2 cellular contexts compared by ENCODE assay signal in the genomic region with DNA sequence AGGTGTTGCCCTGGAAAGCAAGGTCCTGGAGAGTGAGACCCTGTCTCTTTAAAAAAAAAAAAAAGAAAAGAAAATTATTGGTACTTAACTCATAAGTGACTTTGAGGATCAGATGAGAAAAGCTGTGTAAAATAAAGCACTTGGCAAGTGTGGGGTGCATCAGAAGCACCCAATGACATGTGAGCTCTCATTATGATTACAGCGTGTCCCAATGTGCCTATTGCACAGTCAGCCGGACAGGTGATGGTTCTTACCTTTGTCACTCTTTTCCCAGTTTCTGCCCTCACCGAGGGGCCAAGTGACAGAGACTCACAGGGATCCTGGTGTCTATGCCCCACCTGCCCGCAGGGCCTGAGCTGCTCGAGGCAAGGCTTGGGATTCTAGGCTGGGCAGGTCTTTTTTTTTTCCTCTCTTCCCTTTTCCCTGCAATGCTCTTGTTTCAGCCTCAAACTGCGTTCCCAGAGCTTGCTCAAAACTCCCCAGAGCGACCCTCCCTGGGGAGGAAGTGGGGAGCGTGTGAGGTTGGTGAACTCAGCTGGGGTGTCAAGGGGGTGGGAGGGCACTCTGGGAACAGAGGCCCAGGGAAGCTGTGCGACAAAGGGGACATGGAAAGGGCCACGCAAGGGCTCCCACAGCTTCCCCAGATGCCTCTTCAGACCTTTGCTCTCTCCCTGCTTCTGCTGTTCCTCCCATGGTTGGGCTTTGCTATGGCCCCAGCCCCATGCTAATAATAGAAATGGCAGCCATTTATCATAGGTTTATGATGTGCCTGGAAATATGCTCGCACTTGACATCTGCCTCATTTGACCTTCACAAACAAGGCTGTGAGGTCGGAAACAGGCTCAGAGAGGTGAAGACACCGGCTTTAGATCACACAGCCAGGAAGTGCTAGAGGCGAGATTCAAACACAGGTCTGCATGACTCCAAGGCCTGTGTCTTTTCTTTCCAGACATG.
TF ChIP-seq lines count a peak whose summit lies in the region.

No MANE protein-coding gene starts in this region.

TF ChIP-seq in IMR-90, 13 proteins besides CTCF, POLR2A, EP300 and RAD21:
- no peak for TF ChIP-seq RCOR1 (IDR thresholded peaks at IDR 0.05; ENCODE audit: insufficient replicate concordance, low read length)
- TF ChIP-seq, protein P1, sequence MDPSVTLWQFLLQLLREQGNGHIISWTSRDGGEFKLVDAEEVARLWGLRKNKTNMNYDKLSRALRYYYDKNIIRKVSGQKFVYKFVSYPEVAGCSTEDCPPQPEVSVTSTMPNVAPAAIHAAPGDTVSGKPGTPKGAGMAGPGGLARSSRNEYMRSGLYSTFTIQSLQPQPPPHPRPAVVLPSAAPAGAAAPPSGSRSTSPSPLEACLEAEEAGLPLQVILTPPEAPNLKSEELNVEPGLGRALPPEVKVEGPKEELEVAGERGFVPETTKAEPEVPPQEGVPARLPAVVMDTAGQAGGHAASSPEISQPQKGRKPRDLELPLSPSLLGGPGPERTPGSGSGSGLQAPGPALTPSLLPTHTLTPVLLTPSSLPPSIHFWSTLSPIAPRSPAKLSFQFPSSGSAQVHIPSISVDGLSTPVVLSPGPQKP (IDR thresholded peaks at IDR 0.05; ENCODE audit: borderline replicate concordance, low read depth, low read length) = no peak
- TF ChIP-seq NFE2L2 (IDR thresholded peaks at IDR 0.05; ENCODE audit: low read depth, low read length) = no peak
TF ChIP-seq in IMR-90: peak in this region for 0.

TF ChIP-seq in H1, 55 proteins besides CTCF, POLR2A, EP300 and RAD21:
- no peak for TF ChIP-seq CEBPB (IDR thresholded peaks at IDR 0.05; ENCODE audit: low read depth, low read length)
- TF ChIP-seq CBX8 (IDR thresholded peaks at IDR 0.05; ENCODE audit: borderline replicate concordance, low read depth, low read length) = no peak
- TF ChIP-seq SP4 (IDR thresholded peaks at IDR 0.05; ENCODE audit: low read length) = no peak
- TF ChIP-seq USF2 (IDR thresholded peaks at IDR 0.05; ENCODE audit: low read length) = no peak
- TF ChIP-seq SIN3A (conservative IDR thresholded peaks at IDR 0.05 in 1 of 2, IDR thresholded peaks at IDR 0.05 in 1 of 2; ENCODE audit: low read depth in 1 of 2, low read length in 2 of 2) = no peak
- TF ChIP-seq RBBP5 (IDR thresholded peaks at IDR 0.05; ENCODE audit: borderline replicate concordance, low read depth, low read length) = no peak
- no peak for TF ChIP-seq NANOG (IDR thresholded peaks at IDR 0.05; ENCODE audit: insufficient read depth, low read depth, low read length, poor library complexity, severe bottlenecking)
- TF ChIP-seq NRF1 (IDR thresholded peaks at IDR 0.05; ENCODE audit: low read depth, low read length) = no peak
